In genomic region chrX:13652256-13653021, GRCh38 we compare ENCODE assay signal across 8 cellular contexts. TPM values are rescaled to one million over a fixed set of nuclear protein-coding genes. Genes with fewer than 3 reads are reported as not detected.
DNase-seq lines count a peak whose midpoint lies in the region; ATAC-seq and TF ChIP-seq lines count a peak whose summit lies in the region.

No MANE protein-coding gene starts in this region.

- DNase-seq in AG04450 (ENCODE audit: low read depth, low spot score) (peak; percentile 92), endodermal cell (no peak), non-pigmented ciliary epithelial cell (ENCODE audit: low read depth) (peak; percentile 81)

- POLR2A ChIA-PET in AG04450 (lab: Yijun Ruan, JAX), result interaction anchor here (1.1 to 1.8 kb wide), 2 partner anchors 10 to 17 kb away, joined by 4 to 7 read pairs; no protein-coding TSS in a partner anchor

- H3K4me1 ChIP-seq in endodermal cell (ENCODE audit: control insufficient read depth, insufficient read depth, low read length), result no peaks in the 10 kb centered on the region

- H3K27ac Mint-ChIP-seq in endodermal cell, result peak overlapping the region; percentile 88

- H3K27me3 Mint-ChIP-seq in endodermal cell (ENCODE audit: insufficient read depth), result no peaks in the 10 kb centered on the region

- ATAC-seq in GM19328 (IDR thresholded peaks at IDR 0.05; ENCODE audit: unreplicated experiment) (peak; percentile 2), GM21737 (IDR thresholded peaks at IDR 0.05; ENCODE audit: unreplicated experiment) (no peak), HG03439 (IDR thresholded peaks at IDR 0.05; ENCODE audit: unreplicated experiment) (no peak), GM19395 (IDR thresholded peaks at IDR 0.05; ENCODE audit: unreplicated experiment) (no peak)

- no peaks in the 10 kb centered on the region for H3K4me1 Mint-ChIP-seq in endodermal cell

- WGBS in endodermal cell (ENCODE audit: insufficient coverage in 1 of 2, insufficient read length in 1 of 2), 2 experiments, result 47% methylated on average over 16 of the region's 17 CpGs; no CpG with 5 or more reads in 1 of the 2 experiments

- H3K9me3 ChIP-seq in AG04450 (ENCODE audit: control insufficient read depth, insufficient read depth, low read length) (no peaks in the 10 kb centered on the region), endodermal cell (ENCODE audit: control insufficient read depth, low read length) (no peaks in the 10 kb centered on the region)

- H3K36me3 ChIP-seq in endodermal cell (ENCODE audit: control insufficient read depth, insufficient read depth, low read length), result no peaks in the 10 kb centered on the region

- H3K27me3 ChIP-seq in AG04450 (ENCODE audit: control insufficient read depth, insufficient read depth, low read length), result no peaks in the 10 kb centered on the region
- no peaks in the 10 kb centered on the region for H3K27me3 ChIP-seq in endodermal cell (ENCODE audit: control insufficient read depth, insufficient read depth, low read length, poor library complexity, severe bottlenecking)

- no peak for TF ChIP-seq CTCF in AG04450 (IDR thresholded peaks at IDR 0.05; ENCODE audit: low read depth, low read length)
- TF ChIP-seq CTCF in endodermal cell (conservative IDR thresholded peaks at IDR 0.05), result no peak

- peak overlapping the region; percentile 75 for H3K4me3 Mint-ChIP-seq in endodermal cell

- CTCF ChIA-PET in AG04450 (lab: Charles Lee), result no interaction called here

- no peaks in the 10 kb centered on the region for H3K36me3 Mint-ChIP-seq in endodermal cell (ENCODE audit: low read depth)

- H3K27ac ChIP-seq in AG04450 (ENCODE audit: low read depth, low read length), result peak overlapping the region; percentile 96
- no peak overlapping the region for H3K27ac ChIP-seq in endodermal cell (ENCODE audit: low read depth, low read length)

- no peak overlapping the region for H3K9ac ChIP-seq in endodermal cell (ENCODE audit: extremely low read depth, low read length, poor library complexity, severe bottlenecking)

- H3K4me3 ChIP-seq in AG04450 (ENCODE audit: low read depth, low read length) (peak overlapping the region; percentile 52), endodermal cell (ENCODE audit: low read length) (peak overlapping the region; percentile 89)

- H3K9me3 Mint-ChIP-seq in endodermal cell, result peaks cover 39% of the 10 kb centered on the region

TF ChIP-seq in PFSK-1, 5 proteins besides CTCF, POLR2A, EP300 and RAD21:
- TF ChIP-seq, protein P1, sequence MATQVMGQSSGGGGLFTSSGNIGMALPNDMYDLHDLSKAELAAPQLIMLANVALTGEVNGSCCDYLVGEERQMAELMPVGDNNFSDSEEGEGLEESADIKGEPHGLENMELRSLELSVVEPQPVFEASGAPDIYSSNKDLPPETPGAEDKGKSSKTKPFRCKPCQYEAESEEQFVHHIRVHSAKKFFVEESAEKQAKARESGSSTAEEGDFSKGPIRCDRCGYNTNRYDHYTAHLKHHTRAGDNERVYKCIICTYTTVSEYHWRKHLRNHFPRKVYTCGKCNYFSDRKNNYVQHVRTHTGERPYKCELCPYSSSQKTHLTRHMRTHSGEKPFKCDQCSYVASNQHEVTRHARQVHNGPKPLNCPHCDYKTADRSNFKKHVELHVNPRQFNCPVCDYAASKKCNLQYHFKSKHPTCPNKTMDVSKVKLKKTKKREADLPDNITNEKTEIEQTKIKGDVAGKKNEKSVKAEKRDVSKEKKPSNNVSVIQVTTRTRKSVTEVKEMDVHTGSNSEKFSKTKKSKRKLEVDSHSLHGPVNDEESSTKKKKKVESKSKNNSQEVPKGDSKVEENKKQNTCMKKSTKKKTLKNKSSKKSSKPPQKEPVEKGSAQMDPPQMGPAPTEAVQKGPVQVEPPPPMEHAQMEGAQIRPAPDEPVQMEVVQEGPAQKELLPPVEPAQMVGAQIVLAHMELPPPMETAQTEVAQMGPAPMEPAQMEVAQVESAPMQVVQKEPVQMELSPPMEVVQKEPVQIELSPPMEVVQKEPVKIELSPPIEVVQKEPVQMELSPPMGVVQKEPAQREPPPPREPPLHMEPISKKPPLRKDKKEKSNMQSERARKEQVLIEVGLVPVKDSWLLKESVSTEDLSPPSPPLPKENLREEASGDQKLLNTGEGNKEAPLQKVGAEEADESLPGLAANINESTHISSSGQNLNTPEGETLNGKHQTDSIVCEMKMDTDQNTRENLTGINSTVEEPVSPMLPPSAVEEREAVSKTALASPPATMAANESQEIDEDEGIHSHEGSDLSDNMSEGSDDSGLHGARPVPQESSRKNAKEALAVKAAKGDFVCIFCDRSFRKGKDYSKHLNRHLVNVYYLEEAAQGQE (IDR thresholded peaks at IDR 0.05; ENCODE audit: insufficient read depth in 1 of 2, low read depth in 2 of 2, low read length in 2 of 2), result no peak
- TF ChIP-seq TAF1 (IDR thresholded peaks at IDR 0.05; ENCODE audit: borderline replicate concordance, insufficient read depth, low read length) (0 out of 2 replicates have a peak, but pooled peaks have one; percentile 6), SIN3A (IDR thresholded peaks at IDR 0.05; ENCODE audit: borderline replicate concordance, insufficient read depth, low read length) (peak; percentile 30; the same call in 1 of the 2 replicates), FOXP2 (optimal IDR thresholded peaks at IDR 0.05; ENCODE audit: borderline replicate concordance, extremely low read depth, extremely low read length, insufficient read depth) (no peak)
TF ChIP-seq in PFSK-1: peak in this region for 2.

RNA-seq across cellular contexts. Expression of gene TCEANC, which starts 0.5 kb away (rescaled TPM):
- polyA plus RNA-seq in AG04450 (2011; rRNA removed), result 1.2 and 1.7 TPM in 2 replicates
- 1.0 and 1.1 TPM in 2 replicates for polyA minus RNA-seq in AG04450 (2011; rRNA and poly(A)+ RNA removed)
- 1.3 TPM for polyA plus RNA-seq in PFSK-1 (2012; ENCODE audit: insufficient read length, low read depth)
- total RNA-seq in endodermal cell, result 1 to 10 TPM; 1.8 to 3.6 TPM
- 2.6 TPM for polyA plus RNA-seq in endodermal cell (2013, experiment 1 of 2)
- 4.0 TPM for polyA plus RNA-seq in endodermal cell (2013, experiment 2 of 2)

RNA-seq across cellular contexts. Expression of gene RAB9A, which starts 36.5 kb away (rescaled TPM):
- 27.9 and 41.7 TPM in 2 replicates for polyA plus RNA-seq in AG04450 (2011; rRNA removed)
- polyA minus RNA-seq in AG04450 (2011; rRNA and poly(A)+ RNA removed), result 7.9 and 10.6 TPM in 2 replicates
- polyA plus RNA-seq in PFSK-1 (2012; ENCODE audit: insufficient read length, low read depth), result 40.5 TPM
- 10 to 100 TPM; 22.3 to 28.0 TPM for total RNA-seq in endodermal cell
- polyA plus RNA-seq in endodermal cell (2013, experiment 1 of 2), result 27.5 TPM
- 24.1 TPM for polyA plus RNA-seq in endodermal cell (2013, experiment 2 of 2)
